ENCODE assay signal across 30 cellular contexts in the genomic region with DNA sequence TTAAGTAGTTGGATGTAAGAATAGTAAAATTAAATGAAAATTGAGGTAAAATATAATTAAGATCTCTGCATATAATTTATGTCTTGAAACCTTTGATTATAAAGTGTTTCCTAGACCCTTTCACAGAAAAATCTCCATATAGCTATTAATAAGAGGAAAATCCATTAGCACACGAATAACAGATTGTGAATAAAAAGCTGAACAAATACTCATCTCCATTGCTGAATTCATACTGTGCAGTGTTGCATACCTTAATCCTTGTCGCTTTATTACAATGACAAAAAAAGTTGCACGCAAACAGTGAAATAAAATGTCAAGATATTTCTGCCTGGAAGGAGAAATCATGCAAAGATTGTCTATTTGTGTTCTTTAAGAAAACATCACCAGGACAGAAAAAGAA.
DNase-seq lines count a peak whose midpoint lies in the region.
"Had no signal": no experiment of that assay in that cellular context is flagged by ENCODE, and none has a peak within 500 bp of the region (broad histone marks: within the 10 kb centered on the region; RNA-seq: fewer than 3 reads in every experiment).

No MANE protein-coding gene starts in this region.

- H3K9ac ChIP-seq in neuronal stem cell (ENCODE audit: low read depth, low read length, poor library complexity), result no peak overlapping the region
- H3K9ac ChIP-seq: BLaER1; BLaER1 treated with 17β-estradiol and CSF1 and Interleukin-3, amounts not matched to agents 10 nM and 100 nM had no signal

- no peak overlapping the region for H3K27ac ChIP-seq in neuronal stem cell (replicated peaks; ENCODE audit: low read length)
- H3K27ac ChIP-seq: 22Rv1; A549; BLaER1; BLaER1 treated with 17β-estradiol and CSF1 and Interleukin-3, amounts not matched to agents 10 nM and 100 nM; C4-2B had no signal

- no peak overlapping the region for H2AK5ac ChIP-seq in neuronal stem cell (ENCODE audit: low read depth, low read length)

- no peak overlapping the region for H4K8ac ChIP-seq in neuronal stem cell (ENCODE audit: low read depth, low read length)

- H3K4me3 ChIP-seq in HAP-1, result no peak overlapping the region
- H3K4me3 ChIP-seq in neuron (ENCODE audit: low read length), result no peak overlapping the region
- no peak overlapping the region for H3K4me3 ChIP-seq in neuronal stem cell (ENCODE audit: low read length in 2 of 2)
- H3K4me3 ChIP-seq: A549; BLaER1; BLaER1 treated with 17β-estradiol and CSF1 and Interleukin-3, amounts not matched to agents 10 nM and 100 nM had no signal

- H3K4me1 ChIP-seq in HAP-1 (peaks cover 27% of the 10 kb centered on the region), neuron (ENCODE audit: insufficient read depth, low read length) (peaks cover 16% of the 10 kb centered on the region), neuronal stem cell (ENCODE audit: control insufficient read depth in 2 of 2, insufficient read depth in 1 of 2, low read depth in 1 of 2, low read length in 2 of 2) (no peaks in the 10 kb centered on the region)
- H3K4me1 ChIP-seq: A549; BLaER1; BLaER1 treated with 17β-estradiol and CSF1 and Interleukin-3, amounts not matched to agents 10 nM and 100 nM; Caco-2 had no signal

- H4K91ac ChIP-seq in neuronal stem cell (ENCODE audit: low read depth, low read length, poor library complexity), result no peak overlapping the region

- WGBS in neuronal stem cell (ENCODE audit: extremely low coverage in 2 of 2, insufficient read length in 2 of 2, insufficient replicate concordance in 1 of 2), 2 donors, result no CpG with 5 or more reads among the region's 3 CpGs

- H3K4me2 ChIP-seq in neuronal stem cell (ENCODE audit: insufficient read depth, low read length, poor library complexity, severe bottlenecking), result no peak overlapping the region
- H3K4me2 ChIP-seq: A549; BLaER1; BLaER1 treated with 17β-estradiol and CSF1 and Interleukin-3, amounts not matched to agents 10 nM and 100 nM had no signal

- H3K4ac ChIP-seq in neuronal stem cell (ENCODE audit: low read length), result no peak overlapping the region

- no peak overlapping the region for H3K23ac ChIP-seq in neuronal stem cell (ENCODE audit: low read depth, low read length, poor library complexity)

- no peak overlapping the region for H2BK5ac ChIP-seq in neuronal stem cell (ENCODE audit: low read length)

- DNase-seq in HAP-1 (ENCODE audit: low spot score in 2 of 2) (peak; percentile 9 to 95), neuronal stem cell (ENCODE audit: low spot score) (no peak), DMS79 treated with DMSO at 0.1 percent for 48 hours (lab: John Stamatoyannopoulos, UW) (no peak), iPS-NIHi7 (ENCODE audit: extremely low spot score) (no peak), cerebellar nuclear complex (lab: John Stamatoyannopoulos, UW) (no peak)
- DNase-seq: 8988T; ACHN; AML-193; BE2C; C1 segment of cervical spinal cord; Caco-2; Calu3; CD4-positive, alpha-beta memory T cell; CD4-positive, alpha-beta T cell; CD4-positive, CD25-positive, alpha-beta regulatory T cell; CD8-positive, alpha-beta memory T cell; CD8-positive, alpha-beta T cell; COR-L47; DMS 273 treated with DMSO at 0.1 percent for 48 hours; DMS153; DMS53; DMS79; DND-41; EL had no signal

- H3K36me3 ChIP-seq in HAP-1 (replicated peaks) (peaks cover 4% of the 10 kb centered on the region; the same call in 1 of the 2 replicates), neuron (ENCODE audit: insufficient read depth, low read length) (no peaks in the 10 kb centered on the region), neuronal stem cell (replicated peaks in 1 of 2; ENCODE audit: control insufficient read depth in 2 of 2, insufficient read depth in 2 of 2, low read length in 2 of 2) (no peaks in the 10 kb centered on the region)
- H3K36me3 ChIP-seq: BE2C; BLaER1; BLaER1 treated with 17β-estradiol and CSF1 and Interleukin-3, amounts not matched to agents 10 nM and 100 nM had no signal

- no peak overlapping the region for H2BK12ac ChIP-seq in neuronal stem cell (ENCODE audit: low read length)

- H3K18ac ChIP-seq in neuronal stem cell (ENCODE audit: low read length), result no peak overlapping the region

- H2AFZ ChIP-seq in neuron (ENCODE audit: low read depth, low read length) (peak overlapping the region; percentile 53), neuronal stem cell (ENCODE audit: low read length) (peak overlapping the region; percentile 14)

- H3K9me3 ChIP-seq in HAP-1 (no peaks in the 10 kb centered on the region), neuron (ENCODE audit: low read length) (no peaks in the 10 kb centered on the region), neuronal stem cell (replicated peaks in 1 of 2; ENCODE audit: control insufficient read depth in 2 of 2, insufficient read depth in 1 of 2, low read depth in 1 of 2, low read length in 2 of 2) (no peaks in the 10 kb centered on the region)
- H3K9me3 ChIP-seq: A549; BE2C; BLaER1; BLaER1 treated with 17β-estradiol and CSF1 and Interleukin-3, amounts not matched to agents 10 nM and 100 nM; Caco-2 had no signal

- H3K27me3 ChIP-seq in HAP-1 (ENCODE audit: low read depth), result no peaks in the 10 kb centered on the region
- no peaks in the 10 kb centered on the region for H3K27me3 ChIP-seq in neuron (ENCODE audit: insufficient read depth, low read length)
- H3K27me3 ChIP-seq in neuronal stem cell (ENCODE audit: control insufficient read depth in 3 of 3, insufficient read depth in 3 of 3, low read depth in 1 of 3, low read length in 3 of 3), result no peaks in the 10 kb centered on the region
- H3K27me3 ChIP-seq: BE2C; BLaER1; BLaER1 treated with 17β-estradiol and CSF1 and Interleukin-3, amounts not matched to agents 10 nM and 100 nM had no signal

- no peak overlapping the region for H3K14ac ChIP-seq in neuronal stem cell (ENCODE audit: low read length)

- in situ Hi-C loops in HAP-1 (cut with MboI; ENCODE audit: low sequenced_read_pairs), result no loop called here

- H3K79me1 ChIP-seq in neuronal stem cell (ENCODE audit: low read depth, low read length), result no peaks in the 10 kb centered on the region

- no peak overlapping the region for H2BK15ac ChIP-seq in neuronal stem cell (ENCODE audit: low read length)

- no peak overlapping the region for H2BK120ac ChIP-seq in neuronal stem cell (ENCODE audit: low read depth, low read length)

Comparison
In these comparisons a context has a peak if more than half of its experiments do, and no peak if none do; other contexts are left out.
1. DNase-seq: peak in HAP-1 (2 of 2); none in neuronal stem cell (single experiment), DMS79 treated with DMSO at 0.1 percent for 48 hours (single experiment), iPS-NIHi7 (single experiment) and cerebellar nuclear complex (0 of 2).